ENCODE assay signal across 22 cellular contexts in the genomic region with DNA sequence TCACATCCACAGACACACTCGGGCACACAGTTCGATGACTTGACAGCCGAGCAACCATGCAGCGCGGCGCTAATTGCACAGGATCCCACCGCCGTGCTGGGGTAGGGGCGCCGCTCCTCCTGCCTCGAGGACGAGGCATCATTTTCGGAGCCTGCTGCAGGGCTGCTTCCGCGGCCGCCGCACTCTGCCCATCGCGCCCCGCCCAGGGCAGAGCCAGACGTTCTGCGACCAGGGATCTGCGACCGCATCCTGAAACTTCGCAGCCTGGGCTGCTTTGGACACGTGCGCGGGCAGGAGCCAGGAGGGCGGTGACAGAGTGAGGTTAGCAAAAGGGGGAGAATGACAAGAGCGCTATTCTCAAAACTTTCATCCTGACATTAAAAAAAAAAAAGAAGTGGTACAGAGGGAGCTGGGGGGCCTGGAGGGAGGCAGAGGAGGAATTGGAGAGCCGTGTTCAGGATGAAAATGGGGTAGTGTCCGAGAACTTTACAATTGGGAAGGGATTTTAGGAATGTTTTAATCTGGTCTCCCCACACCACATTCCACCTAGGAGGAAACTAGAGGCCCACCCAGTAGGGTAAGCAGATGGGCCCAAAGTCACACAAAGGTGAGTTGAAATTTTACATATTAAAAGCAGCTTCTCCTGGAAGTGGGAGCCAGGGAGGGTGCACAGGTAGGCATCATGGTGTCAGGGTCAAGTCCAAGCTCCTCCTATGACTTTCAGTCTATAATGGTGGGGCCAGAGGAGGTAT. TPM values are rescaled to one million over a fixed set of nuclear protein-coding genes. Genes with fewer than 3 reads are reported as not detected.
"Had no signal": no experiment of that assay in that cellular context is flagged by ENCODE, and none has a peak within 500 bp of the region (broad histone marks: within the 10 kb centered on the region; RNA-seq: fewer than 3 reads in every experiment).

No MANE protein-coding gene starts in this region.

- DNase-seq: activated B cell treated with CpG ODN at 0.5 μM for 24 hours; activated CD4-positive, alpha-beta T cell treated with anti-CD3 and anti-CD28 coated beads, Interleukin-2, amount 10 ng/mL, durations not matched to agents 24 days and 14 days; activated CD8-positive, alpha-beta memory T cell treated with anti-CD3 and anti-CD28 coated beads, Interleukin-2, amount 50 U/mL, for 4 hours; activated naive CD4-positive, alpha-beta T cell treated with anti-CD3 and anti-CD28 coated beads for 36 hours; activated T-cell treated with anti-CD3 and anti-CD28 coated beads, Interleukin-2, amount 50 U/mL, for 4 hours; body of pancreas; central memory CD4-positive, alpha-beta T cell; foreskin keratinocyte; hypothalamus; left lung; mammary epithelial cell; nephron progenitor cell; stimulated activated CD8-positive, alpha-beta memory T cell treated with anti-CD3 and anti-CD28 coated beads, Interleukin-4, amount 100 ng/mL, for 48 hours; stimulated activated naive CD4-positive, alpha-beta T cell; uterus had no signal

- H3K36me3 ChIP-seq: left lung, uterus had no signal

- H3K4me3 Mint-ChIP-seq: activated B cell treated with CpG ODN at 0.5 μM for 24 hours; activated CD4-positive, alpha-beta T cell treated with anti-CD3 and anti-CD28 coated beads, Interleukin-2, amount 10 ng/mL, durations not matched to agents 24 days and 14 days; activated naive CD4-positive, alpha-beta T cell treated with anti-CD3 and anti-CD28 coated beads for 36 hours; activated T-cell treated with anti-CD3 and anti-CD28 coated beads, Interleukin-2, amount 50 U/mL, for 4 hours; nephron progenitor cell; T-helper 2 cell treated with Interferon-gamma antibody and Interleukin-4, amounts not matched to agents 5 μg/mL and 100 μg/mL, for 36 hours had no signal

- H3K9me3 ChIP-seq: body of pancreas, left lung, uterus had no signal

- H3K4me1 ChIP-seq: body of pancreas, foreskin keratinocyte, left lung, uterus had no signal

- H3K27me3 ChIP-seq: dorsolateral prefrontal cortex, uterus had no signal

- H3K4me3 ChIP-seq: body of pancreas, left lung, uterus had no signal

- ATAC-seq: activated T-cell treated with anti-CD3 and anti-CD28 coated beads, Interleukin-2, amount 50 U/mL, for 4 hours; body of pancreas; foreskin keratinocyte; left lung had no signal

- H3K27ac Mint-ChIP-seq: activated B cell treated with CpG ODN at 0.5 μM for 24 hours; activated CD4-positive, alpha-beta T cell treated with anti-CD3 and anti-CD28 coated beads, Interleukin-2, amount 10 ng/mL, durations not matched to agents 24 days and 14 days; activated naive CD4-positive, alpha-beta T cell treated with anti-CD3 and anti-CD28 coated beads for 36 hours; nephron progenitor cell; T-helper 2 cell treated with Interferon-gamma antibody and Interleukin-4, amounts not matched to agents 5 μg/mL and 100 μg/mL, for 36 hours had no signal

- H3K4me1 Mint-ChIP-seq: activated B cell treated with CpG ODN at 0.5 μM for 24 hours had no signal

- H3K27ac ChIP-seq: body of pancreas, dorsolateral prefrontal cortex, foreskin keratinocyte, left lung, uterus had no signal

- H3K9me3 Mint-ChIP-seq: activated B cell treated with CpG ODN at 0.5 μM for 24 hours; activated CD4-positive, alpha-beta T cell treated with anti-CD3 and anti-CD28 coated beads, Interleukin-2, amount 10 ng/mL, durations not matched to agents 24 days and 14 days; activated naive CD4-positive, alpha-beta T cell treated with anti-CD3 and anti-CD28 coated beads for 36 hours; activated T-cell treated with anti-CD3 and anti-CD28 coated beads, Interleukin-2, amount 50 U/mL, for 4 hours; nephron progenitor cell; T-helper 2 cell treated with Interferon-gamma antibody and Interleukin-4, amounts not matched to agents 5 μg/mL and 100 μg/mL, for 36 hours had no signal

RNA-seq across cellular contexts. Expression of a gene that starts 15.9 kb away (rescaled TPM):
- total RNA-seq: activated B cell treated with CpG ODN at 0.5 μM for 24 hours; activated CD4-positive, alpha-beta T cell treated with anti-CD3 and anti-CD28 coated beads, Interleukin-2, amount 10 ng/mL, durations not matched to agents 24 days and 14 days; activated naive CD4-positive, alpha-beta T cell treated with anti-CD3 and anti-CD28 coated beads for 36 hours; body of pancreas; epithelial cell of proximal tubule; fibroblast of lung; foreskin keratinocyte; mammary epithelial cell had no signal
- polyA plus RNA-seq: foreskin keratinocyte, keratinocyte, mammary epithelial cell had no signal

RNA-seq across cellular contexts. Expression of a gene that starts 57.4 kb away (rescaled TPM):
- total RNA-seq: activated B cell treated with CpG ODN at 0.5 μM for 24 hours; activated CD4-positive, alpha-beta T cell treated with anti-CD3 and anti-CD28 coated beads, Interleukin-2, amount 10 ng/mL, durations not matched to agents 24 days and 14 days; activated naive CD4-positive, alpha-beta T cell treated with anti-CD3 and anti-CD28 coated beads for 36 hours; body of pancreas; epithelial cell of proximal tubule; fibroblast of lung; foreskin keratinocyte; mammary epithelial cell; myocyte had no signal
- polyA plus RNA-seq: fibroblast of lung, foreskin keratinocyte, keratinocyte, mammary epithelial cell, thymus had no signal
